Comparison of ENCODE assay signal across 22 cellular contexts in the genomic region with DNA sequence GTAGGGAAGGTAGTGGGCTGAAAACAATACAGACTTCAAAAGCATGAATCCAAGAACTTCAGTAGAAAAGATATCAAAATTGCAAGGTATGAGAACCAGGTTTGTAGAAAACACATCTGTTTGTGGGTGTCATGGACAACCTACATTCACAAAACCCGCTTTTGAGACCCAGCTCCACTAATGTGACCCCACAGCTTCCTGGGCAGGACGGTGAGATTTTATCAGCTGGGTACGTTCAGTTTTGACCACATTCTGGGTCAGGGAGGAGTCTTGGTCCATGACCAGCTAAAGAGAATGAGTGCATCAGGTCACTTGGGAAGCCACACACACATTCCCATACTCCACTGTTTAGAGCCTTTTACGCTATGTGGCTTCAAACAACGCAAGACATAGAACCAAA.
"Had no signal": no experiment of that assay in that cellular context is flagged by ENCODE, and none has a peak within 500 bp of the region (broad histone marks: within the 10 kb centered on the region; RNA-seq: fewer than 3 reads in every experiment).

No MANE protein-coding gene starts in this region.

- H3K4me1 ChIP-seq: esophagus squamous epithelium, lower lobe of right lung, neural progenitor cell, prostate gland, right atrium auricular region, sigmoid colon, spleen, transverse colon, upper lobe of right lung, uterus had no signal

- DNase-seq: dermis blood vessel endothelial cell; effector memory CD4-positive, alpha-beta T cell; erythroblast; esophagus squamous epithelium; foreskin melanocyte; hypothalamus; left ventricle myocardium superior; lower lobe of right lung; nucleus accumbens; sigmoid colon; spleen; stimulated activated CD4-positive, alpha-beta T cell treated with anti-CD3 and anti-CD28 coated beads, Interleukin-2, amount 100 ng/mL, for 48 hours; stimulated activated naive B cell treated with anti-CD40 and anti-IgM and Interleukin-4, amounts not matched to agents 10 μg/mL and 1 μg/mL and 100 μg/mL, for 72 hours; transverse colon; upper lobe of right lung; uterus had no signal

- ATAC-seq: left ventricle myocardium superior; lower lobe of right lung; stimulated activated naive B cell treated with anti-CD40 and anti-IgM and Interleukin-4, amounts not matched to agents 10 μg/mL and 1 μg/mL and 100 μg/mL, for 72 hours; upper lobe of right lung had no signal

- H3K27ac ChIP-seq: coronary artery, esophagus squamous epithelium, lower lobe of right lung, neural progenitor cell, prostate gland, right atrium auricular region, sigmoid colon, skin epidermis, spleen, thoracic aorta, transverse colon, upper lobe of right lung, uterus had no signal

- H3K36me3 ChIP-seq: esophagus squamous epithelium, lower lobe of right lung, neural progenitor cell, prostate gland, right atrium auricular region, sigmoid colon, spleen, thoracic aorta, transverse colon, upper lobe of right lung, uterus had no signal

- H2AFZ ChIP-seq: neural progenitor cell had no signal

- H3K27me3 ChIP-seq: neural progenitor cell, right atrium auricular region, sigmoid colon, transverse colon, uterus had no signal

- H3K9ac ChIP-seq: neural progenitor cell had no signal

- H3K4me3 ChIP-seq: coronary artery, esophagus squamous epithelium, lower lobe of right lung, neural progenitor cell, prostate gland, right atrium auricular region, sigmoid colon, skin epidermis, spleen, thoracic aorta, transverse colon, upper lobe of right lung, uterus had no signal

- H3K4me2 ChIP-seq: neural progenitor cell had no signal

- H3K9me3 ChIP-seq: esophagus squamous epithelium, lower lobe of right lung, prostate gland, right atrium auricular region, sigmoid colon, thoracic aorta, transverse colon, upper lobe of right lung, uterus had no signal
